In genomic region chr14:24363401-24363800, GRCh38 we compare ENCODE assay signal across 8 cellular contexts. TPM values are rescaled to one million over a fixed set of nuclear protein-coding genes. Genes with fewer than 3 reads are reported as not detected.
"Had no signal": no experiment of that assay in that cellular context is flagged by ENCODE, and none has a peak within 500 bp of the region (broad histone marks: within the 10 kb centered on the region; RNA-seq: fewer than 3 reads in every experiment).

No MANE protein-coding gene starts in this region.

- DNase-seq: IMR-90, KBM-7, KG1 had no signal

- H3K4me3 ChIP-seq: K562 had no signal

- ATAC-seq: HepG2, K562 had no signal

- H3K27ac ChIP-seq: HL-60 had no signal

RNA-seq across cellular contexts. Expression of gene RIPK3, which starts 23.6 kb away (rescaled TPM):
- total RNA-seq: HepG2, IMR-90 had no signal
- polyA plus RNA-seq: HepG2 had no signal

RNA-seq across cellular contexts. Expression of gene ADCY4, which starts 28.5 kb away (rescaled TPM):
- total RNA-seq: HepG2, HT1080, IMR-90 had no signal
- polyA plus RNA-seq: IMR-90 had no signal

RNA-seq across cellular contexts. Expression of gene NYNRIN, which starts 35.4 kb away (rescaled TPM):
- polyA plus RNA-seq: IgD-negative memory B cell had no signal
